1 cellular context compared by ENCODE assay signal in genomic region chr16:47853635-47854034, GRCh38.
TF ChIP-seq lines count a peak whose summit lies in the region.

No MANE protein-coding gene starts in this region.

TF ChIP-seq in GM23338, 12 proteins besides CTCF, POLR2A, EP300 and RAD21 (continued from another document):
- TF ChIP-seq POLR2AphosphoS5 (IDR thresholded peaks at IDR 0.05; ENCODE audit: low read depth) (no peak), ZNF462 (CRISPR knock-in tag; IDR thresholded peaks at IDR 0.05) (no peak), STAT1 (IDR thresholded peaks at IDR 0.05; ENCODE audit: unreplicated experiment) (no peak), ETS1 (IDR thresholded peaks at IDR 0.05) (no peak), CREB1 (CRISPR knock-in tag; IDR thresholded peaks at IDR 0.05; ENCODE audit: low read depth) (no peak), EZH2 (IDR thresholded peaks at IDR 0.05; ENCODE audit: low read depth, unreplicated experiment) (no peak), ZNF331 (CRISPR knock-in tag; IDR thresholded peaks at IDR 0.05; ENCODE audit: low read depth) (no peak)
